11 cellular contexts compared by ENCODE assay signal in the genomic region with DNA sequence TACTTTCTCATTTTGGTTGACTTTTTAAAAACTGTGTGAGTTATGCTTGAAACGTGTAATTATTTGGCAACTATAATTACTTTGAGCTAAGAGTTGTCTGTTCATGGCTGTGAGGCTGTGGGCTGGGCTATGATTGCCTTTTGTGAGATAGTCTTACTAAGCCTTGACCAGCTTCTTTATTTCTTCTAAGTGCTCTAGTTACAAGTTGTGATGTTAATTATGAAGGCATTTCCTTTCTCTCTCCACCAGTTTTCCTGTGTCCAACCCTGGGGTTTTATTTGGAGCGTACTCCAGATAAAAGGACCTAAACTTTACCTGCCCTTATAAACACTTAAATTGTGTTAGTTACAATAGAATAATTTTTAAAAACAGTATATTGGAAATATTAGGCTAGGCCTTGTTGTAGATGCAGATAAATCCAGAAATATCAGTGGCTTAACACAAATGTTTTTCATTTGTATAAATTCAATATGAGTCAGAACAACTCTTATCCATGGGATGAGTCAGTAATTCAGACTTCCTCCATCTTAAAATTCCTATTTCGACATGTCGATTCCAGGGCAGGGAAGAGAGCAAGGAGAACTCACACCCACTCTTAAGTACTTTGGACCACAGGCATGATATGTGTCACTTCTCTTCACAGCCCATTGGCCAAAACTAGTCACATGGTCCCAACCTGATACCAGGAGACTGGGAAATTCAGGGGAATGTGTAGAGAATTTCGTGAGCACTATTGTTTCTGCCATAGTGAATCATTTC. TPM values are rescaled to one million over a fixed set of nuclear protein-coding genes. Genes with fewer than 3 reads are reported as not detected.
DNase-seq lines count a peak whose midpoint lies in the region; ATAC-seq and TF ChIP-seq lines count a peak whose summit lies in the region.
"Had no signal": no experiment of that assay in that cellular context is flagged by ENCODE, and none has a peak within 500 bp of the region (broad histone marks: within the 10 kb centered on the region; RNA-seq: fewer than 3 reads in every experiment).

No MANE protein-coding gene starts in this region.

- TF ChIP-seq POLR2A in uterus (IDR thresholded peaks at IDR 0.05): no peak

- no peak overlapping the region for H4K8ac ChIP-seq in mesendoderm (ENCODE audit: low read depth, low read length)

- DNase-seq in COLO829 (ENCODE audit: low spot score) (peak; percentile 4), MG63 (peak; percentile 72), choroid plexus epithelial cell (ENCODE audit: low read depth) (peak; percentile 90), mesendoderm (peak; percentile 65), islet precursor cell (no peak), uterus (no peak), NAMALWA (ENCODE audit: low spot score) (no peak)
- DNase-seq: immature natural killer cell; NCI-H2171; stimulated activated naive CD8-positive, alpha-beta T cell treated with anti-CD3 and anti-CD28 coated beads, Interleukin-15, Interleukin-2, amounts not matched to agents 100 U/mL and 50 U/mL, for 24 hours had no signal

- H3K79me2 ChIP-seq in mesendoderm (ENCODE audit: control insufficient read depth, insufficient read depth, low read length): no peaks in the 10 kb centered on the region

- no peak overlapping the region for H3K56ac ChIP-seq in mesendoderm (ENCODE audit: low read length)

- no peak overlapping the region for H3K4ac ChIP-seq in mesendoderm (ENCODE audit: low read depth, low read length)

- H3K79me1 ChIP-seq in mesendoderm (ENCODE audit: low read length): no peaks in the 10 kb centered on the region

- no CpG with 5 or more reads among the region's 5 CpGs for WGBS in mesendoderm (ENCODE audit: extremely low coverage, insufficient coverage, low lambda C conversion rate)

- TF ChIP-seq CTCF in choroid plexus epithelial cell (conservative IDR thresholded peaks at IDR 0.05; ENCODE audit: low read depth, low read length) (no peak), uterus (IDR thresholded peaks at IDR 0.05) (no peak)

- ATAC-seq in HG02588 (IDR thresholded peaks at IDR 0.05; ENCODE audit: unreplicated experiment): no peak
- ATAC-seq: stimulated activated naive CD8-positive, alpha-beta T cell treated with anti-CD3 and anti-CD28 coated beads, Interleukin-15, Interleukin-2, amounts not matched to agents 100 U/mL and 50 U/mL, for 24 hours had no signal

- no peak overlapping the region for H3K27ac ChIP-seq in mesendoderm (ENCODE audit: low read depth, low read length)
- no peak overlapping the region for H3K27ac ChIP-seq in uterus

- no peak overlapping the region for H3K23ac ChIP-seq in mesendoderm (ENCODE audit: low read length)

- no peak overlapping the region for H4K5ac ChIP-seq in mesendoderm (ENCODE audit: low read length)

- H3K9ac ChIP-seq in mesendoderm (ENCODE audit: low read length): no peak overlapping the region

- no peak overlapping the region for H3K4me2 ChIP-seq in mesendoderm (ENCODE audit: low read length)

- no peak overlapping the region for H2AK5ac ChIP-seq in mesendoderm (ENCODE audit: low read length)

- H3K27me3 ChIP-seq in MG63 (no peaks in the 10 kb centered on the region), mesendoderm (ENCODE audit: insufficient read depth, low read length, poor library complexity) (no peaks in the 10 kb centered on the region), uterus (no peaks in the 10 kb centered on the region)

- no peak overlapping the region for H2BK120ac ChIP-seq in mesendoderm (ENCODE audit: low read depth, low read length)

- H3K36me3 ChIP-seq in MG63 (peaks cover 34% of the 10 kb centered on the region), mesendoderm (ENCODE audit: control insufficient read depth, insufficient read depth, low read length) (no peaks in the 10 kb centered on the region), uterus (no peaks in the 10 kb centered on the region)

- no peak overlapping the region for H3K18ac ChIP-seq in mesendoderm (ENCODE audit: low read length)

- peaks cover 2% of the 10 kb centered on the region; the same call in 1 of the 2 replicates for H3K9me3 ChIP-seq in MG63
- no peaks in the 10 kb centered on the region for H3K9me3 ChIP-seq in uterus

- H3K4me3 ChIP-seq in MG63: no peak overlapping the region
- H3K4me3 ChIP-seq in choroid plexus epithelial cell (ENCODE audit: low read depth, low read length): no peak overlapping the region
- H3K4me3 ChIP-seq in mesendoderm (ENCODE audit: low read length): no peak overlapping the region
- no peak overlapping the region for H3K4me3 ChIP-seq in uterus

- H2BK5ac ChIP-seq in mesendoderm (ENCODE audit: low read length): no peak overlapping the region

- intact Hi-C loops in uterus (cut with DNase I; ENCODE audit: low total_unique reads): no loop called here

- H2BK15ac ChIP-seq in mesendoderm (replicated peaks; ENCODE audit: low read depth): no peak overlapping the region

- no peaks in the 10 kb centered on the region for H3K4me1 ChIP-seq in mesendoderm (ENCODE audit: control insufficient read depth, low read depth, low read length)
- no peaks in the 10 kb centered on the region for H3K4me1 ChIP-seq in uterus

RNA-seq across cellular contexts. Expression of gene TMEM62, which starts 17.0 kb away (rescaled TPM):
- total RNA-seq in MG63 (2014; rRNA removed; shearing (Covaris generic); ENCODE audit: low replicate concordance): 12.2 and 12.8 TPM in 2 replicates
- 2.0 TPM for polyA plus RNA-seq in mesendoderm (2013, experiment 1 of 2)
- 2.4 TPM for polyA plus RNA-seq in mesendoderm (2013, experiment 2 of 2)
- total RNA-seq in uterus: 10 to 100 TPM; 18.8 to 56.6 (median 22.5) TPM

RNA-seq across cellular contexts. Expression of gene CCNDBP1, which starts 34.9 kb away (rescaled TPM):
- total RNA-seq in MG63 (2014; rRNA removed; shearing (Covaris generic); ENCODE audit: low replicate concordance): 58.9 and 97.1 TPM in 2 replicates
- polyA plus RNA-seq in mesendoderm (2013, experiment 1 of 2): 22.3 TPM
- polyA plus RNA-seq in mesendoderm (2013, experiment 2 of 2): 22.7 TPM
- 10 to 100 TPM; 27.9 to 45.6 (median 44.0) TPM for total RNA-seq in uterus

RNA-seq across cellular contexts. Expression of gene UBR1, which starts 44.5 kb away (rescaled TPM):
- 12.6 and 16.8 TPM in 2 replicates for total RNA-seq in MG63 (2014; rRNA removed; shearing (Covaris generic); ENCODE audit: low replicate concordance)
- 7.3 TPM for polyA plus RNA-seq in mesendoderm (2013, experiment 1 of 2)
- polyA plus RNA-seq in mesendoderm (2013, experiment 2 of 2): 6.9 TPM
- total RNA-seq in uterus: 100 to 1,000 TPM in 1 of 4 donors, 10 to 100 TPM in 3; 30.9 to 156 (median 60.3) TPM

Comparison
In these comparisons a context has a peak if more than half of its experiments do, and no peak if none do; other contexts are left out.
1. DNase-seq: peak in COLO829 (single experiment), MG63 (single experiment), choroid plexus epithelial cell (single experiment) and mesendoderm (single experiment); none in islet precursor cell (single experiment), uterus (0 of 2) and NAMALWA (single experiment).